In the genomic region with DNA sequence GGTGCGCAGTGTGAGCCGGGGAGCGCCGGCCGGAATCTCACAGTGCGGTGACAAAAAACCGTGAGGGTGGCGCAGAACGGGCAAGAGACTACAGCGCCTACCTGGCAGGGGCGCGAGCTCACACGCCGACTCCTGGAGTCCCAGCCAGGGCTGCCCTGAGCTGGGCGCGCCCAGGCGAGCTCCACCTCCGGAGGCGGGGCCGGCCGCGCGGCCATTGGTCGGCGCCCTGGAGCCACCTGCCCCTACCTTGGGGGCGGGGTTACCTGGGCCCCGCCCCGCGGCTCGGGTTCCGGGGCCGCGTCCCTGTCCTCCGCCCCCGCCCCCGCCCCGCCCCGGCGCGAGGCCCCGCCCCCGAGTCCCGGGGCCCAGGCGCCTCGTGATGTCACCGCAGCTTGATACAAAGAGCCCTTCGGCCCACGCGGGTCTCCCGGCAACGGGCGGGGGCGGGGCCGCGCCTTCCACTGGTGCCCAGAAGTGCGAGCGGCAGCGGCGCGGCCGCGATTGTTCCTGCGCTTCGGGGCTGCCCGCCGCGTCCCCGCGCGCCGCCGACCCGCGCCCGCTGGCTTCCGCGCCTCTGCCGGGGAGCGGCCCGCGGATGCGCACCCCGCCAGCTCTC, we compare ENCODE assay signal across 8 cellular contexts.
DNase-seq lines count a peak whose midpoint lies in the region; ATAC-seq lines count a peak whose summit lies in the region.

No MANE protein-coding gene starts in this region.

- peaks cover 0 to 3% (median 0%) of the 10 kb centered on the region in 5 donors for H3K36me3 Mint-ChIP-seq in naive thymus-derived CD4-positive, alpha-beta T cell

- CTCF ChIA-PET in naive thymus-derived CD4-positive, alpha-beta T cell (lab: Charles Lee): interaction anchor here (0.6 to 4.1 kb wide), 7 partner anchors 10 to 50 kb away, joined by 3 to 32 read pairs (median 4); no protein-coding TSS in a partner anchor

- H3K9me3 ChIP-seq in HUES6 (ENCODE audit: control insufficient read depth, insufficient read depth, low read depth, low read length) (no peaks in the 10 kb centered on the region), NT2/D1 (ENCODE audit: insufficient read depth, low read length) (no peaks in the 10 kb centered on the region), esophagus (ENCODE audit: control insufficient read depth in 2 of 2, insufficient read depth in 1 of 2, low read depth in 1 of 2, low read length in 1 of 2) (no peaks in the 10 kb centered on the region)
- no peaks in the 10 kb centered on the region for H3K9me3 ChIP-seq in naive thymus-derived CD4-positive, alpha-beta T cell (ENCODE audit: control insufficient read depth in 2 of 3, low read length in 3 of 3)

- H3K27me3 ChIP-seq in HUES6 (ENCODE audit: control insufficient read depth, insufficient read depth, low read length) (peaks cover 15% of the 10 kb centered on the region), NT2/D1 (ENCODE audit: insufficient read depth, insufficient read length) (peaks cover 20% of the 10 kb centered on the region), esophagus (ENCODE audit: control insufficient read depth in 1 of 2, insufficient read depth in 2 of 2, low read length in 2 of 2) (no peaks in the 10 kb centered on the region)
- H3K27me3 ChIP-seq in naive thymus-derived CD4-positive, alpha-beta T cell (ENCODE audit: control insufficient read depth in 2 of 2, insufficient read depth in 2 of 2, low read length in 2 of 2): no peaks in the 10 kb centered on the region

- H3K27ac Mint-ChIP-seq in naive thymus-derived CD4-positive, alpha-beta T cell: peak overlapping the region; percentile 78 to 98 (median 94)

- peaks cover 29% of the 10 kb centered on the region for H3K4me1 ChIP-seq in HUES6 (ENCODE audit: control insufficient read depth, insufficient read depth, low read length)
- H3K4me1 ChIP-seq in NT2/D1 (ENCODE audit: insufficient read depth, insufficient read length): peaks cover 12% of the 10 kb centered on the region
- H3K4me1 ChIP-seq in esophagus (ENCODE audit: control insufficient read depth in 2 of 2, insufficient read depth in 2 of 2, low read length in 1 of 2): peaks cover 4 to 29% of the 10 kb centered on the region in 2 donors
- peaks cover 40 to 43% of the 10 kb centered on the region in 2 donors for H3K4me1 ChIP-seq in naive thymus-derived CD4-positive, alpha-beta T cell (ENCODE audit: control insufficient read depth in 2 of 2, insufficient read depth in 2 of 2, low read length in 2 of 2)

- ATAC-seq in GM21390 (IDR thresholded peaks at IDR 0.05; ENCODE audit: unreplicated experiment): peak; percentile 69
- ATAC-seq in naive thymus-derived CD4-positive, alpha-beta T cell: peak; percentile 94

- H3K27ac ChIP-seq in HUES6 (ENCODE audit: low read depth, low read length) (peak overlapping the region; percentile 11; the same call in 1 of the 2 replicates), esophagus (ENCODE audit: low read depth in 2 of 2, low read length in 1 of 2) (peak overlapping the region; percentile 75 to 79)
- peak overlapping the region; percentile 90 for H3K27ac ChIP-seq in naive thymus-derived CD4-positive, alpha-beta T cell (ENCODE audit: low read depth, low read length)

- peaks cover 44 to 52% (median 48%) of the 10 kb centered on the region in 7 donors for H3K4me1 Mint-ChIP-seq in naive thymus-derived CD4-positive, alpha-beta T cell

- H3K9me3 Mint-ChIP-seq in naive thymus-derived CD4-positive, alpha-beta T cell: no peaks in the 10 kb centered on the region

- H3K9ac ChIP-seq in HUES6 (ENCODE audit: low read length): peak overlapping the region; percentile 60
- H3K9ac ChIP-seq in NT2/D1 (ENCODE audit: insufficient read length, low read depth): peak overlapping the region; percentile 77

- H3K36me3 ChIP-seq in HUES6 (ENCODE audit: control insufficient read depth, insufficient read depth, low read length): no peaks in the 10 kb centered on the region
- H3K36me3 ChIP-seq in NT2/D1 (ENCODE audit: insufficient read depth, insufficient read length, low read length): no peaks in the 10 kb centered on the region
- no peaks in the 10 kb centered on the region for H3K36me3 ChIP-seq in esophagus (ENCODE audit: control insufficient read depth in 2 of 2, insufficient read depth in 2 of 2, low read length in 1 of 2)
- H3K36me3 ChIP-seq in naive thymus-derived CD4-positive, alpha-beta T cell (ENCODE audit: control insufficient read depth in 2 of 3, insufficient read depth in 3 of 3, low read length in 3 of 3): peaks cover 0 to 5% (median 0%) of the 10 kb centered on the region in 3 experiments

- H3K27me3 Mint-ChIP-seq in naive thymus-derived CD4-positive, alpha-beta T cell: peaks cover 0 to 9% (median 0%) of the 10 kb centered on the region in 5 donors

- DNase-seq in COLO668 (lab: John Stamatoyannopoulos, UW; ENCODE audit: unreplicated experiment) (peak; percentile 94), NT2/D1 (ENCODE audit: low read depth, low spot score) (peak; percentile 75)
- peak; percentile 98 for DNase-seq in activated T-cell treated with anti-CD3 and anti-CD28 coated beads, Interleukin-2, amount 50 U/mL, for 1 hour
- DNase-seq in naive thymus-derived CD4-positive, alpha-beta T cell: peak; percentile 88 to 95 (median 92)
- DNase-seq in stimulated activated CD8-positive, alpha-beta memory T cell treated with anti-CD3 and anti-CD28 coated beads, Interleukin-7, amount 100 ng/mL, for 48 hours (ENCODE audit: extremely low read depth in 1 of 2, low read depth in 1 of 2): peak; percentile 82 to 87

- intact Hi-C loops in naive thymus-derived CD4-positive, alpha-beta T cell (cut with micrococcal nuclease): loop anchor here (1.0 to 10.0 kb wide), 14 partner anchors 10 to 1390 kb away; a partner anchor contains a TSS

- H3K4me3 Mint-ChIP-seq in naive thymus-derived CD4-positive, alpha-beta T cell: peak overlapping the region; percentile 85 to 98 (median 92)

- H3K4me3 ChIP-seq in HUES6 (ENCODE audit: low read depth, low read length) (peak overlapping the region; percentile 74), NT2/D1 (ENCODE audit: insufficient read length, low read depth) (peak overlapping the region; percentile 58), esophagus (ENCODE audit: low read depth in 1 of 2, low read length in 2 of 2) (peak overlapping the region; percentile 64 to 72)
- peak overlapping the region; percentile 79 for H3K4me3 ChIP-seq in naive thymus-derived CD4-positive, alpha-beta T cell (ENCODE audit: low read length)

- POLR2A ChIA-PET in naive thymus-derived CD4-positive, alpha-beta T cell (lab: Charles Lee): interaction anchor here (0.6 to 8.6 kb wide), 17 partner anchors 9 to 1261 kb away, joined by 3 to 176 read pairs (median 3); a partner anchor contains a TSS

- 1% methylated on average over 71 to 83 of the region's 83 CpGs for WGBS in esophagus, 2 donors

Comparison
In these comparisons a context has a peak if more than half of its experiments do, and no peak if none do; other contexts are left out.
1. Peak in every context shown above with its lines: DNase-seq, ATAC-seq, H3K4me3 ChIP-seq and H3K27ac ChIP-seq.
2. H3K27ac ChIP-seq: peak in every context shown above with its lines; median percentile 90 in naive thymus-derived CD4-positive, alpha-beta T cell; 77 in esophagus; 11 in HUES6.